22 cellular contexts compared by ENCODE assay signal in the genomic region with DNA sequence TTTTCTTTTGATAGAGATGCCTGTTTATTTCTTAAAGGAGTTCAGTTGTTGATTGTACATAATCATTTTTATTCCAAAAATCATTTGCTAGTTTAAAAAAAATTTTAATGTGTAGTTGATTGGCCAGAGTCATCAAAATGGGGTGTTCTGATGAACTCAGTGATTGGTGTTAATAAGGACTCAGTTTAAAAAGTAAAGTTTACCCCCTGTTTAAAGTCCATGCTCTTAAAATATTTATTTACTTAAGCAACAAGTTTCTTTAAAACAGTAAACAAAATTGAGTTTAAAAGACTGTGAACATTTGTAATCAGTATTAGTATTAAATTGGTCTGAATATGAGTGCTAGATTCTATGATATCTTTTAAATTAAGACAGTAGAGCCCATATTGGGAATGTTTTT.
"Had no signal": no experiment of that assay in that cellular context is flagged by ENCODE, and none has a peak within 500 bp of the region (broad histone marks: within the 10 kb centered on the region; RNA-seq: fewer than 3 reads in every experiment).

No MANE protein-coding gene starts in this region.

- H3K27me3 Mint-ChIP-seq: naive B cell had no signal

- H3K4me3 Mint-ChIP-seq: endodermal cell; naive B cell; nephron; stimulated activated effector memory CD8-positive, alpha-beta T cell treated with anti-CD3 and anti-CD28 coated beads, Interleukin-12 subunit alpha, Interleukin-12 subunit beta, amount 100 ng/mL, for 72 hours had no signal

- H3K36me3 ChIP-seq: colonic mucosa, heart left ventricle, tibial artery, upper lobe of left lung, uterus had no signal

- H3K4me1 ChIP-seq: colonic mucosa had no signal

- DNase-seq: cerebellar nuclear complex; colonic mucosa; effector CD4-positive, alpha-beta T cell; endodermal cell; erythroblast; foreskin melanocyte; heart left ventricle; hippocampal formation; kidney glomerular epithelial cell; left lung; mesendoderm; naive B cell; occipital lobe; stimulated activated CD4-positive, alpha-beta T cell treated with anti-CD3 and anti-CD28 coated beads, Interleukin-4, amount 100 ng/mL, for 1 hour; stimulated activated CD8-positive, alpha-beta memory T cell treated with anti-CD3 and anti-CD28 coated beads, Interleukin-4, amount 100 ng/mL, for 48 hours; stimulated activated naive CD8-positive, alpha-beta T cell treated with anti-CD3 and anti-CD28 coated beads, Interleukin-15, Interleukin-2, amounts not matched to agents 100 U/mL and 50 U/mL, for 24 hours; tibial artery; upper lobe of left lung; uterus had no signal

- H3K9me3 ChIP-seq: colonic mucosa, left lung, tibial artery, upper lobe of left lung, uterus had no signal

- H3K27ac ChIP-seq: colonic mucosa, tibial artery, uterus had no signal

- ATAC-seq: heart left ventricle; left lung; stimulated activated effector memory CD8-positive, alpha-beta T cell treated with anti-CD3 and anti-CD28 coated beads, Interleukin-12 subunit alpha, Interleukin-12 subunit beta, amount 100 ng/mL, for 72 hours; stimulated activated naive CD8-positive, alpha-beta T cell treated with anti-CD3 and anti-CD28 coated beads, Interleukin-15, Interleukin-2, amounts not matched to agents 100 U/mL and 50 U/mL, for 24 hours had no signal

- H3K27me3 ChIP-seq: colonic mucosa, heart left ventricle, left lung, tibial artery, upper lobe of left lung, uterus had no signal

- H3K27ac Mint-ChIP-seq: endodermal cell; nephron; stimulated activated effector memory CD8-positive, alpha-beta T cell treated with anti-CD3 and anti-CD28 coated beads, Interleukin-12 subunit alpha, Interleukin-12 subunit beta, amount 100 ng/mL, for 72 hours had no signal

- H3K4me3 ChIP-seq: colonic mucosa, heart left ventricle, left lung, lung, tibial artery, upper lobe of left lung, uterus had no signal
